In genomic region chr15:56732881-56733130, GRCh38 we compare ENCODE assay signal across 8 cellular contexts. TPM values are rescaled to one million over a fixed set of nuclear protein-coding genes. Genes with fewer than 3 reads are reported as not detected.
DNase-seq lines count a peak whose midpoint lies in the region; ATAC-seq and TF ChIP-seq lines count a peak whose summit lies in the region.

No MANE protein-coding gene starts in this region.

- H3K9me3 Mint-ChIP-seq in activated T-helper 2 cell treated with anti-CD3 and anti-CD28 coated beads, Interferon-gamma antibody, Interleukin-2, Interleukin-4, amounts not matched to agents 10 μg/mL and 5 μg/mL and 100 μg/mL, durations not matched to agents 14 hours and 24 hours and 36 hours: peaks cover 6% of the 10 kb centered on the region

- DNase-seq in left ventricle myocardium inferior (no peak), Right ventricle myocardium inferior (ENCODE audit: missing footprints) (no peak), inferior parietal cortex (ENCODE audit: extremely low spot score) (peak; percentile 68), islet precursor cell (no peak), SK-N-DZ (ENCODE audit: low spot score) (no peak)
- no peak for DNase-seq in activated T-helper 2 cell treated with anti-CD3 and anti-CD28 coated beads, Interferon-gamma antibody, Interleukin-2, Interleukin-4, amounts not matched to agents 10 μg/mL and 5 μg/mL and 100 μg/mL, durations not matched to agents 14 hours and 24 hours and 36 hours (ENCODE audit: low spot score)

- ATAC-seq in Right ventricle myocardium inferior (no peak), HG03460 (IDR thresholded peaks at IDR 0.05; ENCODE audit: unreplicated experiment) (no peak)

- peaks cover 24% of the 10 kb centered on the region for H3K4me1 Mint-ChIP-seq in activated T-helper 2 cell treated with anti-CD3 and anti-CD28 coated beads, Interferon-gamma antibody, Interleukin-2, Interleukin-4, amounts not matched to agents 10 μg/mL and 5 μg/mL and 100 μg/mL, durations not matched to agents 14 hours and 24 hours and 36 hours (ENCODE audit: low read depth)

- peak overlapping the region; percentile 90 to 98 (median 94) for H3K9ac ChIP-seq in subcutaneous abdominal adipose tissue (ENCODE audit: low read length in 5 of 5)

- H3K27me3 ChIP-seq in left ventricle myocardium inferior (ENCODE audit: low read depth): no peaks in the 10 kb centered on the region
- no peaks in the 10 kb centered on the region for H3K27me3 ChIP-seq in subcutaneous abdominal adipose tissue (ENCODE audit: control insufficient read depth in 5 of 5, insufficient read depth in 4 of 5, low read length in 5 of 5)

- peaks cover 31% of the 10 kb centered on the region for H3K36me3 Mint-ChIP-seq in activated T-helper 2 cell treated with anti-CD3 and anti-CD28 coated beads, Interferon-gamma antibody, Interleukin-2, Interleukin-4, amounts not matched to agents 10 μg/mL and 5 μg/mL and 100 μg/mL, durations not matched to agents 14 hours and 24 hours and 36 hours (ENCODE audit: low read depth)

- H3K27ac ChIP-seq in left ventricle myocardium inferior (replicated peaks) (peak overlapping the region; percentile 98), subcutaneous abdominal adipose tissue (ENCODE audit: low read depth, low read length) (peak overlapping the region; percentile 92)

- no peaks in the 10 kb centered on the region for H3K36me3 ChIP-seq in left ventricle myocardium inferior
- H3K36me3 ChIP-seq in subcutaneous abdominal adipose tissue (ENCODE audit: control insufficient read depth in 5 of 5, insufficient read depth in 5 of 5, low read length in 5 of 5): no peaks in the 10 kb centered on the region

- intact Hi-C loops in left ventricle myocardium inferior (cut with micrococcal nuclease) (no loop called here), Right ventricle myocardium inferior (cut with DNase I) (loop anchor here (1.0 to 10.0 kb wide), 4 partner anchors 58 to 182 kb away; partner anchors contain the start of gene TCF12)
- intact Hi-C loops in activated T-helper 2 cell treated with anti-CD3 and anti-CD28 coated beads, Interferon-gamma antibody, Interleukin-2, Interleukin-4, amounts not matched to agents 10 μg/mL and 5 μg/mL and 100 μg/mL, durations not matched to agents 14 hours and 24 hours and 36 hours (cut with micrococcal nuclease): loop anchor here (2.0 to 10.0 kb wide), 4 partner anchors 34 to 238 kb away; no protein-coding TSS in a partner anchor

- no peaks in the 10 kb centered on the region for H3K27me3 Mint-ChIP-seq in activated T-helper 2 cell treated with anti-CD3 and anti-CD28 coated beads, Interferon-gamma antibody, Interleukin-2, Interleukin-4, amounts not matched to agents 10 μg/mL and 5 μg/mL and 100 μg/mL, durations not matched to agents 14 hours and 24 hours and 36 hours (ENCODE audit: low read depth)

- H3K4me3 ChIP-seq in left ventricle myocardium inferior: peak overlapping the region; percentile 75
- peak overlapping the region; percentile 80 to 90 (median 85) for H3K4me3 ChIP-seq in subcutaneous abdominal adipose tissue (ENCODE audit: low read depth in 1 of 5, low read length in 5 of 5)

- peaks cover 60% of the 10 kb centered on the region for H3K4me1 ChIP-seq in left ventricle myocardium inferior
- H3K4me1 ChIP-seq in subcutaneous abdominal adipose tissue (ENCODE audit: control insufficient read depth in 5 of 5, insufficient read depth in 5 of 5, low read length in 5 of 5): peaks cover 0 to 52% (median 46%) of the 10 kb centered on the region in 5 donors

- TF ChIP-seq CTCF in left ventricle myocardium inferior (IDR thresholded peaks at IDR 0.05; ENCODE audit: borderline replicate concordance): no peak

- peaks cover 12% of the 10 kb centered on the region for H3K9me3 ChIP-seq in left ventricle myocardium inferior (replicated peaks)
- peaks cover 0 to 2% (median 0%) of the 10 kb centered on the region in 5 donors for H3K9me3 ChIP-seq in subcutaneous abdominal adipose tissue (ENCODE audit: control insufficient read depth in 5 of 5, low read length in 5 of 5)

- H3K27ac Mint-ChIP-seq in activated T-helper 2 cell treated with anti-CD3 and anti-CD28 coated beads, Interferon-gamma antibody, Interleukin-2, Interleukin-4, amounts not matched to agents 10 μg/mL and 5 μg/mL and 100 μg/mL, durations not matched to agents 14 hours and 24 hours and 36 hours: peak overlapping the region; percentile 90

- peak overlapping the region; percentile 88 for H3K4me3 Mint-ChIP-seq in activated T-helper 2 cell treated with anti-CD3 and anti-CD28 coated beads, Interferon-gamma antibody, Interleukin-2, Interleukin-4, amounts not matched to agents 10 μg/mL and 5 μg/mL and 100 μg/mL, durations not matched to agents 14 hours and 24 hours and 36 hours (ENCODE audit: low read depth)

RNA-seq across cellular contexts. Expression of gene ZNF280D, which starts 0.5 kb away (rescaled TPM):
- total RNA-seq in left ventricle myocardium inferior: 22.0 TPM
- 20.8 TPM for total RNA-seq in Right ventricle myocardium inferior
- 24.0 and 26.0 TPM in 2 replicates for total RNA-seq in activated T-helper 2 cell treated with anti-CD3 and anti-CD28 coated beads, Interferon-gamma antibody, Interleukin-2, Interleukin-4, amounts not matched to agents 10 μg/mL and 5 μg/mL and 100 μg/mL, durations not matched to agents 14 hours and 24 hours and 36 hours
- polyA plus RNA-seq in SK-N-DZ (2014; cell fraction: cytosol; rRNA removed): 18.8 and 26.3 TPM in 2 replicates
- polyA plus RNA-seq in SK-N-DZ (2014; cell fraction: nucleus; rRNA removed): 31.1 and 40.7 TPM in 2 replicates
